ENCODE assay signal across 14 cellular contexts in genomic region chr17:17027442-17028058, GRCh38. TPM values are rescaled to one million over a fixed set of nuclear protein-coding genes. Genes with fewer than 3 reads are reported as not detected.
DNase-seq lines count a peak whose midpoint lies in the region; ATAC-seq and TF ChIP-seq lines count a peak whose summit lies in the region.
"Had no signal": no experiment of that assay in that cellular context is flagged by ENCODE, and none has a peak within 500 bp of the region (broad histone marks: within the 10 kb centered on the region; RNA-seq: fewer than 3 reads in every experiment).

No MANE protein-coding gene starts in this region.

- H3K36me3 Mint-ChIP-seq in progenitor cell of endocrine pancreas (ENCODE audit: insufficient read depth) (no peaks in the 10 kb centered on the region), endodermal cell (ENCODE audit: low read depth) (no peaks in the 10 kb centered on the region)
- H3K36me3 Mint-ChIP-seq: activated naive CD4-positive, alpha-beta T cell treated with anti-CD3 and anti-CD28 coated beads, Interleukin-2, amount 50 U/mL, for 72 hours had no signal

- no peaks in the 10 kb centered on the region for H3K9me3 Mint-ChIP-seq in progenitor cell of endocrine pancreas (ENCODE audit: low read depth)
- no peaks in the 10 kb centered on the region for H3K9me3 Mint-ChIP-seq in endodermal cell
- H3K9me3 Mint-ChIP-seq: activated CD4-positive, alpha-beta T cell treated with anti-CD3 and anti-CD28 coated beads, Interleukin-2, amount 10 ng/mL, durations not matched to agents 24 days and 14 days; activated naive CD4-positive, alpha-beta T cell treated with anti-CD3 and anti-CD28 coated beads, Interleukin-2, amount 50 U/mL, for 72 hours; effector memory CD8-positive, alpha-beta T cell had no signal

- no peak overlapping the region for H3K27ac ChIP-seq in IMR-90 (ENCODE audit: insufficient read depth, low read length)
- H3K27ac ChIP-seq in endodermal cell (ENCODE audit: low read depth, low read length), result no peak overlapping the region

- H3K18ac ChIP-seq in IMR-90 (ENCODE audit: low read depth, low read length), result no peak overlapping the region

- H3K4me2 ChIP-seq in IMR-90 (ENCODE audit: low read depth, low read length), result no peak overlapping the region

- no peak overlapping the region for H2BK15ac ChIP-seq in IMR-90 (ENCODE audit: low read depth, low read length)

- no CpG with 5 or more reads among the region's 10 CpGs for WGBS in IMR-90 (ENCODE audit: extremely low coverage in 2 of 2, insufficient read length in 1 of 2), 2 experiments
- WGBS in endodermal cell (ENCODE audit: insufficient coverage in 1 of 2, insufficient read length in 1 of 2), 2 experiments, result 92 to 94% methylated on average over 7 to 10 of the region's 10 CpGs

- H2AK5ac ChIP-seq in IMR-90 (ENCODE audit: low read depth, low read length), result peak overlapping the region; percentile 56; the same call in 1 of the 2 replicates

- no peak overlapping the region for H2BK120ac ChIP-seq in IMR-90 (ENCODE audit: low read depth, low read length)

- H4K91ac ChIP-seq in IMR-90 (ENCODE audit: insufficient read depth, low read depth, low read length), result no peak overlapping the region

- peak overlapping the region; percentile 65 for H2AFZ ChIP-seq in IMR-90 (replicated peaks; ENCODE audit: low read length, poor library complexity)

- H3K4me3 Mint-ChIP-seq in progenitor cell of endocrine pancreas (ENCODE audit: low read depth), result no peak overlapping the region
- H3K4me3 Mint-ChIP-seq in endodermal cell, result no peak overlapping the region
- H3K4me3 Mint-ChIP-seq: activated CD4-positive, alpha-beta T cell treated with anti-CD3 and anti-CD28 coated beads, Interleukin-2, amount 10 ng/mL, durations not matched to agents 24 days and 14 days; effector memory CD8-positive, alpha-beta T cell had no signal

- no peak overlapping the region for H2BK20ac ChIP-seq in IMR-90 (ENCODE audit: low read depth, low read length)

- peak overlapping the region; percentile 86 for H3K27ac Mint-ChIP-seq in progenitor cell of endocrine pancreas
- H3K27ac Mint-ChIP-seq in endodermal cell, result no peak overlapping the region
- H3K27ac Mint-ChIP-seq: activated CD4-positive, alpha-beta T cell treated with anti-CD3 and anti-CD28 coated beads, Interleukin-2, amount 10 ng/mL, durations not matched to agents 24 days and 14 days; activated naive CD4-positive, alpha-beta T cell treated with anti-CD3 and anti-CD28 coated beads, Interleukin-2, amount 50 U/mL, for 72 hours; effector memory CD8-positive, alpha-beta T cell had no signal

- no peak overlapping the region for H3K23ac ChIP-seq in IMR-90 (ENCODE audit: low read depth, low read length)

- intact Hi-C loops in IMR-90 (cut with micrococcal nuclease), result no loop called here

- no peaks in the 10 kb centered on the region; a peak in 1 of 4 replicates for H3K79me1 ChIP-seq in IMR-90 (ENCODE audit: low read depth in 1 of 2, low read length in 2 of 2)

- in situ Hi-C loops in IMR-90 (cut with MboI; ENCODE audit: low sequenced_read_pairs), result no loop called here

- H3K56ac ChIP-seq in IMR-90 (ENCODE audit: extremely low read depth, insufficient read depth, low read length), result no peak overlapping the region

- no peaks in the 10 kb centered on the region for H3K27me3 Mint-ChIP-seq in progenitor cell of endocrine pancreas
- H3K27me3 Mint-ChIP-seq in endodermal cell (ENCODE audit: insufficient read depth), result no peaks in the 10 kb centered on the region
- H3K27me3 Mint-ChIP-seq: effector memory CD8-positive, alpha-beta T cell had no signal

- H3K9me3 ChIP-seq in IMR-90 (ENCODE audit: control insufficient read depth, insufficient read depth, low read length) (no peaks in the 10 kb centered on the region), endodermal cell (ENCODE audit: control insufficient read depth, low read length) (no peaks in the 10 kb centered on the region)
- H3K9me3 ChIP-seq: breast epithelium had no signal

- no peak overlapping the region for H2BK5ac ChIP-seq in IMR-90 (ENCODE audit: low read depth, low read length, poor library complexity, severe bottlenecking)

- H3K4me1 ChIP-seq in IMR-90 (ENCODE audit: control insufficient read depth, insufficient read depth, low read length) (peaks cover 10% of the 10 kb centered on the region), endodermal cell (ENCODE audit: control insufficient read depth, insufficient read depth, low read length) (peaks cover 15% of the 10 kb centered on the region)

- peak overlapping the region; percentile 75 for H2AK9ac ChIP-seq in IMR-90 (replicated peaks; ENCODE audit: low read depth, low read length, poor library complexity)

- TF ChIP-seq CTCF in IMR-90 (conservative IDR thresholded peaks at IDR 0.05; ENCODE audit: low read depth, low read length) (no peak), progenitor cell of endocrine pancreas (IDR thresholded peaks at IDR 0.05; ENCODE audit: unreplicated experiment) (no peak), endodermal cell (conservative IDR thresholded peaks at IDR 0.05) (no peak)

- H3K4me3 ChIP-seq in IMR-90 (ENCODE audit: insufficient read depth, low read depth, low read length) (no peak overlapping the region), endodermal cell (ENCODE audit: low read length) (no peak overlapping the region)
- H3K4me3 ChIP-seq: breast epithelium had no signal

- dilution Hi-C loops in IMR-90 (cut with HindIII; ENCODE audit: low sequenced_read_pairs, unreplicated experiment), result no loop called here

- no peak for DNase-seq in IMR-90
- DNase-seq in progenitor cell of endocrine pancreas (ENCODE audit: low spot score, unreplicated experiment), result no peak
- DNase-seq in endodermal cell, result no peak
- no peak for DNase-seq in mucosa of gallbladder (ENCODE audit: low spot score)
- DNase-seq: activated CD4-positive, alpha-beta T cell treated with anti-CD3 and anti-CD28 coated beads, Interleukin-2, amount 10 ng/mL, durations not matched to agents 24 days and 14 days; activated T-cell treated with anti-CD3 and anti-CD28 coated beads for 4 hours; effector memory CD8-positive, alpha-beta T cell; NK-92 treated with Interleukin-12 subunit alpha and Interleukin-12 subunit beta, amount 100 ng/mL, for 24 hours; SIG-M5 had no signal

- no peak for TF ChIP-seq POLR2A in IMR-90 (IDR thresholded peaks at IDR 0.05; ENCODE audit: low read depth, low read length)

- no peak overlapping the region for H4K5ac ChIP-seq in IMR-90 (ENCODE audit: low read depth, low read length)

- peak overlapping the region; percentile 40; the same call in 1 of the 2 replicates for H3K4ac ChIP-seq in IMR-90 (ENCODE audit: low read depth, low read length)

- H4K8ac ChIP-seq in IMR-90 (ENCODE audit: low read depth in 2 of 2, low read length in 2 of 2), result no peak overlapping the region

- POLR2A ChIA-PET in IMR-90 (lab: Charles Lee; ENCODE audit: unreplicated experiment), result no interaction called here

- peaks cover 17% of the 10 kb centered on the region for H3K9me1 ChIP-seq in IMR-90 (ENCODE audit: insufficient read depth, low read length)

- H3K36me3 ChIP-seq in IMR-90 (ENCODE audit: control insufficient read depth, insufficient read depth, low read length) (no peaks in the 10 kb centered on the region), endodermal cell (ENCODE audit: control insufficient read depth, insufficient read depth, low read length) (no peaks in the 10 kb centered on the region)
- H3K36me3 ChIP-seq: breast epithelium had no signal

- H3K9ac ChIP-seq in IMR-90 (ENCODE audit: low read depth, low read length) (no peak overlapping the region), endodermal cell (ENCODE audit: extremely low read depth, low read length, poor library complexity, severe bottlenecking) (no peak overlapping the region)

- CTCF ChIA-PET in IMR-90 (lab: Yijun Ruan, JAX), result interaction anchor here (0.7 kb wide), 1 partner anchor 51 kb away, joined by 3 read pairs; no protein-coding TSS in a partner anchor

- H3K4me1 Mint-ChIP-seq in progenitor cell of endocrine pancreas (ENCODE audit: low read depth) (peaks cover 20% of the 10 kb centered on the region), endodermal cell (peaks cover 25% of the 10 kb centered on the region)
- H3K4me1 Mint-ChIP-seq: activated CD4-positive, alpha-beta T cell treated with anti-CD3 and anti-CD28 coated beads, Interleukin-2, amount 10 ng/mL, durations not matched to agents 24 days and 14 days had no signal

- no peak for TF ChIP-seq RAD21 in IMR-90 (IDR thresholded peaks at IDR 0.05; ENCODE audit: low read length)

- no TSS peak for BruUV-seq in IMR-90 (replicated peaks; lab: Mats Ljungman, UMichigan)

- no peak for ATAC-seq in IMR-90 (ENCODE audit: low read depth)
- ATAC-seq in esophagus mucosa, result peak; percentile 25
- ATAC-seq in GM21786 (IDR thresholded peaks at IDR 0.05; ENCODE audit: unreplicated experiment), result no peak
- ATAC-seq: activated naive CD4-positive, alpha-beta T cell treated with anti-CD3 and anti-CD28 coated beads, Interleukin-2, amount 50 U/mL, for 72 hours; effector memory CD8-positive, alpha-beta T cell had no signal

- H3K14ac ChIP-seq in IMR-90 (replicated peaks; ENCODE audit: low read depth, low read length), result no peak overlapping the region

- H3K27me3 ChIP-seq in IMR-90 (ENCODE audit: control insufficient read depth, insufficient read depth, low read length) (no peaks in the 10 kb centered on the region), endodermal cell (ENCODE audit: control insufficient read depth, insufficient read depth, low read length, poor library complexity, severe bottlenecking) (no peaks in the 10 kb centered on the region)
- H3K27me3 ChIP-seq: breast epithelium had no signal

- no peaks in the 10 kb centered on the region for H4K20me1 ChIP-seq in IMR-90 (ENCODE audit: insufficient read depth, low read length)

TF ChIP-seq in IMR-90, 13 proteins besides CTCF, POLR2A, EP300 and RAD21 (continues in another document):
- TF ChIP-seq MAFK (IDR thresholded peaks at IDR 0.05; ENCODE audit: low read depth, low read length) (no peak), RCOR1 (IDR thresholded peaks at IDR 0.05; ENCODE audit: insufficient replicate concordance, low read length) (no peak)

RNA-seq across cellular contexts. Expression of gene MPRIP, which starts 14.7 kb away (rescaled TPM):
- 111 and 113 TPM in 2 replicates for total RNA-seq in IMR-90 (2012; rRNA removed)
- 147 and 149 TPM in 2 replicates for polyA plus RNA-seq in IMR-90 (2012; rRNA removed)
- polyA plus RNA-seq in IMR-90 (2012; cell fraction: cytosol; rRNA removed), result 125 and 140 TPM in 2 replicates
- 139 TPM in 2 replicates for polyA plus RNA-seq in IMR-90 (2012; cell fraction: nucleus; rRNA removed; ENCODE audit: low replicate concordance)
- total RNA-seq in esophagus mucosa, result 132 TPM
- total RNA-seq in progenitor cell of endocrine pancreas, result 180 and 195 TPM in 2 replicates
- total RNA-seq in endodermal cell, result 100 to 1,000 TPM; 154 to 155 TPM
- polyA plus RNA-seq in endodermal cell (2013, experiment 1 of 2), result 126 TPM
- 112 TPM for polyA plus RNA-seq in endodermal cell (2013, experiment 2 of 2)
- 263 TPM for total RNA-seq in mucosa of gallbladder

RNA-seq across cellular contexts. Expression of gene TNFRSF13B, which starts 55.6 kb away (rescaled TPM):
- total RNA-seq in IMR-90 (2012; rRNA removed) (not detected in 2 replicates), esophagus mucosa (0.28 TPM), progenitor cell of endocrine pancreas (not detected in 2 replicates), endodermal cell (1 to 10 TPM in 1 of 2 donors, under 1 TPM in 1; 0.97 to 1.6 TPM), mucosa of gallbladder (0.32 TPM)
- not detected in 2 replicates for polyA plus RNA-seq in IMR-90 (2012; rRNA removed)
- polyA plus RNA-seq in IMR-90 (2012; cell fraction: cytosol; rRNA removed), result not detected in 2 replicates
- not detected in 2 replicates for polyA plus RNA-seq in IMR-90 (2012; cell fraction: nucleus; rRNA removed; ENCODE audit: low replicate concordance)
- polyA plus RNA-seq in endodermal cell (2013, experiment 1 of 2), result 0.21 TPM
- polyA plus RNA-seq in endodermal cell (2013, experiment 2 of 2), result 0.33 TPM
- total RNA-seq: activated CD4-positive, alpha-beta T cell treated with anti-CD3 and anti-CD28 coated beads, Interleukin-2, amount 10 ng/mL, durations not matched to agents 24 days and 14 days; activated naive CD4-positive, alpha-beta T cell treated with anti-CD3 and anti-CD28 coated beads, Interleukin-2, amount 50 U/mL, for 72 hours; subcutaneous adipose tissue had no signal
